ENCODE assay signal across 9 cellular contexts in the genomic region with DNA sequence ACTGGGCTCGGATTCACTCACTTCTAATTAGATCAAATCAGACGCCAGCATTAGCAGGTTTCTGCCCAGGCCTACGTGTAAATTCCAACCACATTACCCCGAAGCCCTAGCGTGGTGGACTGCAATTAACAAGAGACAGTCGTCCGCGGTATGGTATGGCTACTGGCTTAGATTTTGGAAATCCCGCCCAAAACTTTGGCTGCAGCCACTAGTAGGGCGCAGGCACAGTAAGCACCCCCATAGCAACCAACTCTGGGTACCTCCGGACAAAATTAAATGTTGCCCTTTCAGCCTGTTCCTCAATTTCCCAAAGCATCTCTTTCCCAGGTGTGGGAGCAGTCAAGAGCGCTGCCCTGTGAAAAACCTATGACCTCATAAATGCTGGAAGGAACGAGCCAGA. TPM values are rescaled to one million over a fixed set of nuclear protein-coding genes. Genes with fewer than 3 reads are reported as not detected.
DNase-seq lines count a peak whose midpoint lies in the region; TF ChIP-seq lines count a peak whose summit lies in the region.
"Had no signal": no experiment of that assay in that cellular context is flagged by ENCODE, and none has a peak within 500 bp of the region (broad histone marks: within the 10 kb centered on the region; RNA-seq: fewer than 3 reads in every experiment).

No MANE protein-coding gene starts in this region.

- TF ChIP-seq POLR2A in lower leg skin (IDR thresholded peaks at IDR 0.05) (no peak), testis (IDR thresholded peaks at IDR 0.05) (no peak)

- H3K36me3 Mint-ChIP-seq in T-helper 2 cell treated with Interferon-gamma antibody and Interleukin-4, amounts not matched to agents 5 μg/mL and 100 μg/mL, for 36 hours (ENCODE audit: low read depth), result no peaks in the 10 kb centered on the region

- DNase-seq in T-helper 2 cell treated with Interferon-gamma antibody and Interleukin-4, amounts not matched to agents 5 μg/mL and 100 μg/mL, for 36 hours (ENCODE audit: low spot score), result no peak
- DNase-seq in T-helper 2 cell (no peak), astrocyte of the cerebellum (ENCODE audit: low read depth) (no peak), lower leg skin (ENCODE audit: low spot score in 2 of 2) (no peak), testis (no peak), NOMO-1 treated with DMSO at 0.1 percent for 48 hours (lab: John Stamatoyannopoulos, UW; ENCODE audit: unreplicated experiment) (no peak), SIG-M5 (lab: John Stamatoyannopoulos, UW) (no peak), NCI-H345 treated with DMSO at 0.1 percent for 48 hours (lab: John Stamatoyannopoulos, UW; ENCODE audit: unreplicated experiment) (no peak)

- H3K27me3 ChIP-seq in testis, result no peaks in the 10 kb centered on the region

- TF ChIP-seq CTCF in astrocyte of the cerebellum (IDR thresholded peaks at IDR 0.05; ENCODE audit: low read depth, low read length, missing control alignments) (no peak), lower leg skin (IDR thresholded peaks at IDR 0.05) (no peak), testis (IDR thresholded peaks at IDR 0.05) (no peak)

- in situ Hi-C loops in astrocyte of the cerebellum (cut with HindIII; ENCODE audit: low sequenced_read_pairs), result no loop called here

- H3K4me3 ChIP-seq in astrocyte of the cerebellum (ENCODE audit: low read depth, low read length), result peak overlapping the region; percentile 41
- H3K4me3 ChIP-seq in lower leg skin (ENCODE audit: low read depth, poor library complexity, severe bottlenecking), result peak overlapping the region; percentile 19
- H3K4me3 ChIP-seq in testis, result peak overlapping the region; percentile 63 to 69

- peaks cover 3% of the 10 kb centered on the region for H3K4me1 ChIP-seq in testis

- H3K4me1 Mint-ChIP-seq in T-helper 2 cell treated with Interferon-gamma antibody and Interleukin-4, amounts not matched to agents 5 μg/mL and 100 μg/mL, for 36 hours (ENCODE audit: low read depth), result peaks cover 9% of the 10 kb centered on the region

- H3K27me3 Mint-ChIP-seq in T-helper 2 cell treated with Interferon-gamma antibody and Interleukin-4, amounts not matched to agents 5 μg/mL and 100 μg/mL, for 36 hours (ENCODE audit: low read depth), result peaks cover 3% of the 10 kb centered on the region

- no peak overlapping the region for H3K27ac ChIP-seq in testis

- WGBS in lower leg skin, 2 donors, result 45 to 54% methylated on average over 13 of the region's 13 CpGs
- 44 to 52% methylated on average over 13 of the region's 13 CpGs for WGBS in testis, 2 donors

- H3K4me3 Mint-ChIP-seq in T-helper 2 cell treated with Interferon-gamma antibody and Interleukin-4, amounts not matched to agents 5 μg/mL and 100 μg/mL, for 36 hours, result peak overlapping the region; percentile 60

- H3K9me3 Mint-ChIP-seq in T-helper 2 cell treated with Interferon-gamma antibody and Interleukin-4, amounts not matched to agents 5 μg/mL and 100 μg/mL, for 36 hours, result peaks cover 9% of the 10 kb centered on the region

- no peak overlapping the region for H3K27ac Mint-ChIP-seq in T-helper 2 cell treated with Interferon-gamma antibody and Interleukin-4, amounts not matched to agents 5 μg/mL and 100 μg/mL, for 36 hours

- H3K36me3 ChIP-seq in testis (ENCODE audit: low read depth, missing control alignments), result no peaks in the 10 kb centered on the region

- intact Hi-C loops in lower leg skin (cut with DNase I; ENCODE audit: low total_unique reads) (no loop called here), testis (cut with DNase I; ENCODE audit: low total_unique reads) (no loop called here)

- no peaks in the 10 kb centered on the region for H3K9me3 ChIP-seq in testis

RNA-seq across cellular contexts. Expression of gene RARRES1, which starts 0.7 kb away (rescaled TPM):
- total RNA-seq in lower leg skin (10 to 100 TPM in 2 of 4 donors, 1 to 10 TPM in 2; 5.9 to 89.7 (median 9.2) TPM), testis (under 1 TPM; 0.24 to 0.31 TPM)
- polyA plus RNA-seq in testis (ENCODE audit: insufficient read depth, low read depth, low replicate concordance), result 9.7 TPM
- total RNA-seq: NCI-H460 had no signal

RNA-seq across cellular contexts. Expression of gene LXN, which starts 59.1 kb away (rescaled TPM):
- total RNA-seq in lower leg skin (10 to 100 TPM in 2 of 4 donors, 1 to 10 TPM in 2; 6.9 to 13.7 (median 10.3) TPM), testis (1 to 10 TPM; 3.3 to 9.1 TPM)
- 15.1 TPM for polyA plus RNA-seq in testis (ENCODE audit: insufficient read depth, low read depth, low replicate concordance)

Comparison
In these comparisons a context has a peak if more than half of its experiments do, and no peak if none do; other contexts are left out.
1. RNA of gene RARRES1, which starts 0.7 kb away (total RNA-seq): 5.9 to 89.7 TPM in lower leg skin; 0.24 to 0.31 TPM in testis; every median in the first group is over 4 times any median in the second.
2. Peak in every context shown above with its lines, with median percentiles within 50 percentile points of each other: H3K4me3 ChIP-seq.